18 cellular contexts compared by ENCODE assay signal in genomic region chr15:78691167-78691872, GRCh38. TPM values are rescaled to one million over a fixed set of nuclear protein-coding genes. Genes with fewer than 3 reads are reported as not detected.
"Had no signal": no experiment of that assay in that cellular context is flagged by ENCODE, and none has a peak within 500 bp of the region (broad histone marks: within the 10 kb centered on the region; RNA-seq: fewer than 3 reads in every experiment).

No MANE protein-coding gene starts in this region.

- H3K4me3 ChIP-seq: breast epithelium, gastrocnemius medialis, heart right ventricle, left ventricle myocardium inferior, neural progenitor cell, transverse colon had no signal

- H3K36me3 ChIP-seq: breast epithelium, gastrocnemius medialis, heart right ventricle, left ventricle myocardium inferior, neural progenitor cell, transverse colon had no signal

- H3K9me3 ChIP-seq: breast epithelium, gastrocnemius medialis, heart right ventricle, left ventricle myocardium inferior, transverse colon had no signal

- H3K27me3 ChIP-seq: breast epithelium, gastrocnemius medialis, heart right ventricle, neural progenitor cell, transverse colon had no signal

- DNase-seq: activated B cell treated with CpG ODN at 0.5 μM for 24 hours; activated CD4-positive, alpha-beta T cell treated with anti-CD3 and anti-CD28 coated beads, Interleukin-2, amount 10 ng/mL, durations not matched to agents 7 days and 5 days; activated naive CD8-positive, alpha-beta T cell treated with anti-CD3 and anti-CD28 coated beads, Interleukin-2, amount 10 ng/mL, durations not matched to agents 7 days and 5 days; activated T-cell treated with anti-CD3 and anti-CD28 coated beads, Interleukin-2, amount 50 U/mL, for 48 hours; anterior cingulate cortex; gastrocnemius medialis; heart right ventricle; islet precursor cell; left ventricle myocardium inferior; mesenchymal stem cell; small intestine; transverse colon had no signal

- H3K4me2 ChIP-seq: neural progenitor cell had no signal

- H3K4me1 ChIP-seq: breast epithelium, gastrocnemius medialis, parathyroid adenoma, transverse colon had no signal

- ATAC-seq: gastrocnemius medialis; heart right ventricle; stimulated activated memory B cell treated with anti-CD40 and anti-IgM and Interleukin-4, amounts not matched to agents 10 μg/mL and 1 μg/mL and 100 μg/mL, for 72 hours had no signal

- H3K79me2 ChIP-seq: parathyroid adenoma had no signal

- H3K27ac ChIP-seq: breast epithelium, gastrocnemius medialis, heart right ventricle, left ventricle myocardium inferior, neural progenitor cell, parathyroid adenoma, transverse colon had no signal

- H3K9ac ChIP-seq: neural progenitor cell, parathyroid adenoma had no signal

RNA-seq across cellular contexts. Expression of gene CHRNB4, which starts 50.3 kb away (rescaled TPM):
- total RNA-seq: activated B cell treated with CpG ODN at 0.5 μM for 24 hours; activated CD4-positive, alpha-beta T cell treated with anti-CD3 and anti-CD28 coated beads, Interleukin-2, amount 10 ng/mL, durations not matched to agents 7 days and 5 days; activated naive CD8-positive, alpha-beta T cell treated with anti-CD3 and anti-CD28 coated beads, Interleukin-2, amount 10 ng/mL, durations not matched to agents 7 days and 5 days; breast epithelium; fibroblast of lung; gastrocnemius medialis; left ventricle myocardium inferior; subcutaneous adipose tissue had no signal
- polyA plus RNA-seq: fibroblast of lung had no signal
